ENCODE assay signal across 8 cellular contexts in genomic region chr16:88264641-88265285, GRCh38.
DNase-seq lines count a peak whose midpoint lies in the region; ATAC-seq, FAIRE-seq and TF ChIP-seq lines count a peak whose summit lies in the region.

No MANE protein-coding gene starts in this region.

- H3K4me1 ChIP-seq in SJCRH30 (no peaks in the 10 kb centered on the region), sigmoid colon (peaks cover 0 to 42% (median 40%) of the 10 kb centered on the region in 4 donors)

- H3K27ac ChIP-seq in SJCRH30 (no peak overlapping the region), sigmoid colon (peak overlapping the region in 3 of 4 donors; percentile 53 to 77 (median 64))

- no peak for TF ChIP-seq CTCF in sigmoid colon (IDR thresholded peaks at IDR 0.05)

- H3K27me3 ChIP-seq in SJCRH30 (no peaks in the 10 kb centered on the region), sigmoid colon (no peaks in the 10 kb centered on the region)

- H3K9me3 ChIP-seq in SJCRH30 (replicated peaks) (no peaks in the 10 kb centered on the region), sigmoid colon (no peaks in the 10 kb centered on the region)

- H3K36me3 ChIP-seq in SJCRH30 (no peaks in the 10 kb centered on the region), sigmoid colon (no peaks in the 10 kb centered on the region)

- ATAC-seq in HG02885 (IDR thresholded peaks at IDR 0.05; ENCODE audit: poor library complexity, unreplicated experiment) (peak; percentile 62), left ventricle myocardium superior (peak; percentile 88)

- intact Hi-C loops in left ventricle myocardium superior (cut with micrococcal nuclease) (no loop called here), sigmoid colon (cut with DNase I) (loop anchor here (10.0 kb wide), 1 partner anchor 320 kb away; no protein-coding TSS in a partner anchor)

- H3K4me3 ChIP-seq in SJCRH30 (no peak overlapping the region), sigmoid colon (peak overlapping the region in 3 of 4 donors; percentile 17 to 25 (median 20))

- TF ChIP-seq POLR2A in GM12891 (IDR thresholded peaks at IDR 0.05; ENCODE audit: low read depth, low read length) (no peak), sigmoid colon (IDR thresholded peaks at IDR 0.05) (no peak)

- DNase-seq in GM12891 (ENCODE audit: insufficient read length, low spot score) (peak; percentile 71), SJCRH30 (peak; percentile 76 to 85), amniotic stem cell (lab: John Stamatoyannopoulos, UW) (peak; percentile 77), left ventricle myocardium superior (peak; percentile 93), sigmoid colon (peak; percentile 99), NCI-H146 (lab: John Stamatoyannopoulos, UW) (no peak), NCI-H1092 (lab: John Stamatoyannopoulos, UW) (no peak)

- TF ChIP-seq EP300 in sigmoid colon (IDR thresholded peaks at IDR 0.05), result peak in 2 of 4 donors; percentile 6 to 73

- peak; percentile 85 for FAIRE-seq in GM12891 (lab: Jason Lieb, UNC)

- 8 to 23% methylated on average over 30 of the region's 30 CpGs for WGBS in sigmoid colon, 2 donors

TF ChIP-seq in GM12891, 5 proteins besides CTCF, POLR2A, EP300 and RAD21:
- no peak for TF ChIP-seq SPI1 (IDR thresholded peaks at IDR 0.05; ENCODE audit: low read depth, low read length)
- TF ChIP-seq POU2F2 (IDR thresholded peaks at IDR 0.05; ENCODE audit: low read depth, low read length), result no peak
- no peak for TF ChIP-seq PAX5 (IDR thresholded peaks at IDR 0.05; ENCODE audit: insufficient read depth, low read length, severe bottlenecking)
- no peak for TF ChIP-seq POLR2AphosphoS5 (IDR thresholded peaks at IDR 0.05; ENCODE audit: low read depth, low read length)
- no peak for TF ChIP-seq TAF1 (IDR thresholded peaks at IDR 0.05; ENCODE audit: low read depth, low read length)

Comparison
In these comparisons a context has a peak if more than half of its experiments do, and no peak if none do; other contexts are left out.
1. DNase-seq: peak in GM12891 (single experiment), SJCRH30 (2 of 2), amniotic stem cell (single experiment), left ventricle myocardium superior (single experiment) and sigmoid colon (single experiment); none in NCI-H146 (single experiment) and NCI-H1092 (single experiment).